In genomic region chr10:35355971-35356724, GRCh38 we compare ENCODE assay signal across 9 cellular contexts. TPM values are rescaled to one million over a fixed set of nuclear protein-coding genes. Genes with fewer than 3 reads are reported as not detected.
DNase-seq lines count a peak whose midpoint lies in the region; ATAC-seq and TF ChIP-seq lines count a peak whose summit lies in the region.
"Had no signal": no experiment of that assay in that cellular context is flagged by ENCODE, and none has a peak within 500 bp of the region (broad histone marks: within the 10 kb centered on the region; RNA-seq: fewer than 3 reads in every experiment).

No MANE protein-coding gene starts in this region.

- no peaks in the 10 kb centered on the region for H3K27me3 Mint-ChIP-seq in CD4-positive, alpha-beta T cell

- no peak for TF ChIP-seq EP300 in gastroesophageal sphincter (IDR thresholded peaks at IDR 0.05)

- H3K4me1 ChIP-seq in gastroesophageal sphincter: peaks cover 0 to 69% (median 5%) of the 10 kb centered on the region in 3 donors

- H3K36me3 ChIP-seq in gastroesophageal sphincter: no peaks in the 10 kb centered on the region
- H3K36me3 ChIP-seq: heart left ventricle had no signal

- no peak for TF ChIP-seq POLR2A in gastroesophageal sphincter (IDR thresholded peaks at IDR 0.05)

- H3K27ac ChIP-seq in CD4-positive, alpha-beta T cell (ENCODE audit: low read depth, low read length): no peak overlapping the region
- no peak overlapping the region for H3K27ac ChIP-seq in gastroesophageal sphincter
- H3K27ac ChIP-seq: heart left ventricle had no signal

- no peak for TF ChIP-seq CTCF in CD4-positive, alpha-beta T cell (IDR thresholded peaks at IDR 0.05)
- no peak for TF ChIP-seq CTCF in gastroesophageal sphincter (IDR thresholded peaks at IDR 0.05)

- intact Hi-C loops in CD4-positive, alpha-beta T cell (cut with DNase I, micrococcal nuclease): no loop called here

- no peaks in the 10 kb centered on the region for H3K9me3 ChIP-seq in CD4-positive, alpha-beta T cell (ENCODE audit: control insufficient read depth, low read length)
- H3K9me3 ChIP-seq in gastroesophageal sphincter: no peaks in the 10 kb centered on the region
- H3K9me3 ChIP-seq: heart left ventricle had no signal

- 71 to 84% methylated on average over 8 to 9 of the region's 9 CpGs for WGBS in gastroesophageal sphincter (ENCODE audit: low coverage in 1 of 2), 2 donors

- H3K27ac Mint-ChIP-seq in CD4-positive, alpha-beta T cell: no peak overlapping the region

- DNase-seq in CD4-positive, alpha-beta T cell: no peak
- DNase-seq in amniotic epithelial cell (ENCODE audit: low read depth): peak; percentile 75
- DNase-seq in HT-29 (ENCODE audit: low spot score): no peak
- no peak for DNase-seq in dedifferentiated amniotic fluid mesenchymal stem cell (ENCODE audit: extremely low spot score)
- no peak for DNase-seq in NCI-H1417 treated with DMSO at 0.1 percent for 48 hours (lab: John Stamatoyannopoulos, UW)
- DNase-seq: heart left ventricle had no signal

- no peaks in the 10 kb centered on the region for H3K36me3 Mint-ChIP-seq in CD4-positive, alpha-beta T cell (ENCODE audit: low read depth)

- POLR2A ChIA-PET in CD4-positive, alpha-beta T cell (lab: Charles Lee): no interaction called here

- no peak for ATAC-seq in CD4-positive, alpha-beta T cell (ENCODE audit: poor library complexity)
- peak; percentile 46 for ATAC-seq in GM19324 (IDR thresholded peaks at IDR 0.05; ENCODE audit: low FRiP score, unreplicated experiment)
- peak; percentile 47 for ATAC-seq in HG03103 (IDR thresholded peaks at IDR 0.05; ENCODE audit: low read depth, unreplicated experiment)
- ATAC-seq in gastroesophageal sphincter: no peak

- H3K9me3 Mint-ChIP-seq in CD4-positive, alpha-beta T cell: no peaks in the 10 kb centered on the region

- peaks cover 86% of the 10 kb centered on the region for H3K4me1 Mint-ChIP-seq in CD4-positive, alpha-beta T cell (ENCODE audit: low read depth)

- CTCF ChIA-PET in CD4-positive, alpha-beta T cell (lab: Charles Lee): interaction anchor here (1.8 kb wide), 1 partner anchor 10 kb away, joined by 4 read pairs; no protein-coding TSS in a partner anchor

- H3K4me3 Mint-ChIP-seq in CD4-positive, alpha-beta T cell: peak overlapping the region; percentile 66

- no peak overlapping the region for H3K4me3 ChIP-seq in gastroesophageal sphincter
- H3K4me3 ChIP-seq: heart left ventricle had no signal

- no peaks in the 10 kb centered on the region for H3K27me3 ChIP-seq in CD4-positive, alpha-beta T cell (ENCODE audit: control insufficient read depth, insufficient read depth, low read length)
- no peaks in the 10 kb centered on the region for H3K27me3 ChIP-seq in gastroesophageal sphincter
- H3K27me3 ChIP-seq: heart left ventricle had no signal

RNA-seq across cellular contexts. Expression of gene CCNY, which starts 19.8 kb away (rescaled TPM):
- 10 to 100 TPM; 64.9 to 66.9 TPM for total RNA-seq in CD4-positive, alpha-beta T cell
- total RNA-seq in HT-29 (2014; rRNA removed; shearing (Covaris generic)): 28.4 and 33.1 TPM in 2 replicates
- 100 to 1,000 TPM in 1 of 4 donors, 10 to 100 TPM in 3; 35.5 to 106 (median 63.2) TPM for total RNA-seq in gastroesophageal sphincter

Comparison
In these comparisons a context has a peak if more than half of its experiments do, and no peak if none do; other contexts are left out.
1. ATAC-seq: peak in GM19324 (single experiment) and HG03103 (single experiment); none in CD4-positive, alpha-beta T cell (single experiment) and gastroesophageal sphincter (single experiment).